Comparison of ENCODE assay signal across 16 cellular contexts in genomic region chr12:25797949-25798348, GRCh38.
DNase-seq lines count a peak whose midpoint lies in the region; ATAC-seq and TF ChIP-seq lines count a peak whose summit lies in the region.
"Had no signal": no experiment of that assay in that cellular context is flagged by ENCODE, and none has a peak within 500 bp of the region (broad histone marks: within the 10 kb centered on the region; RNA-seq: fewer than 3 reads in every experiment).

No MANE protein-coding gene starts in this region.

- no peaks in the 10 kb centered on the region for H3K27me3 ChIP-seq in heart right ventricle
- H3K27me3 ChIP-seq in right cardiac atrium (ENCODE audit: control insufficient read depth, insufficient read depth), result no peaks in the 10 kb centered on the region
- H3K27me3 ChIP-seq: BLaER1 had no signal

- no peaks in the 10 kb centered on the region for H3K36me3 ChIP-seq in heart right ventricle
- H3K36me3 ChIP-seq: BLaER1 had no signal

- H3K27ac ChIP-seq in heart right ventricle (no peak overlapping the region), right cardiac atrium (ENCODE audit: low read length) (no peak overlapping the region)
- H3K27ac ChIP-seq: BLaER1 had no signal

- intact Hi-C loops in left ventricle myocardium superior (cut with micrococcal nuclease) (no loop called here), heart right ventricle (cut with DNase I) (loop anchor here in 1 of 10 donors (5.0 kb wide), 1 partner anchor 229 kb away; no protein-coding TSS in a partner anchor), right cardiac atrium (cut with DNase I) (loop anchor here in 1 of 4 donors (5.0 to 10.0 kb wide), 2 partner anchors 213 to 229 kb away; no protein-coding TSS in a partner anchor)

- WGBS in heart right ventricle, 2 donors, result 45 to 64% methylated on average over 4 of the region's 4 CpGs
- 69% methylated on average over 4 of the region's 4 CpGs for WGBS in right cardiac atrium

- H3K9me3 ChIP-seq in heart right ventricle (no peaks in the 10 kb centered on the region), right cardiac atrium (ENCODE audit: control insufficient read depth, low read length) (no peaks in the 10 kb centered on the region)
- H3K9me3 ChIP-seq: BLaER1 had no signal

- H3K4me1 ChIP-seq in heart right ventricle, result peaks cover 0 to 4% (median 0%) of the 10 kb centered on the region in 9 donors
- no peaks in the 10 kb centered on the region for H3K4me1 ChIP-seq in right cardiac atrium (ENCODE audit: control insufficient read depth, insufficient read depth, low read length)
- H3K4me1 ChIP-seq: BLaER1 had no signal

- peak; percentile 21 for DNase-seq in NCI-H510A treated with DMSO at 0.1 percent for 48 hours (lab: John Stamatoyannopoulos, UW)
- no peak for DNase-seq in NCI-H510A (lab: John Stamatoyannopoulos, UW)
- DNase-seq in left ventricle myocardium superior, result no peak
- no peak for DNase-seq in heart right ventricle
- DNase-seq in right cardiac atrium, result peak in 2 of 3 donors; percentile 19 to 51
- no peak for DNase-seq in activated CD4-positive, alpha-beta T cell treated with anti-CD3 and anti-CD28 coated beads for 4 hours
- no peak for DNase-seq in HT-29 (ENCODE audit: low spot score)
- DNase-seq in stimulated activated CD4-positive, alpha-beta T cell treated with anti-CD3 and anti-CD28 coated beads, Interleukin-4, amount 100 ng/mL, for 1 hour, result no peak
- DNase-seq: 8988T; CD4-positive, alpha-beta memory T cell; DMS153; DND-41; EL; H9 had no signal

- no peak for TF ChIP-seq CTCF in heart right ventricle (IDR thresholded peaks at IDR 0.05)

- H3K4me3 ChIP-seq in heart right ventricle (no peak overlapping the region), right cardiac atrium (ENCODE audit: low read length) (no peak overlapping the region)
- H3K4me3 ChIP-seq: BLaER1, GM12878 had no signal

- ATAC-seq in left ventricle myocardium superior (peak; percentile 90), heart right ventricle (no peak), right cardiac atrium (peak; percentile 80 to 85)
- ATAC-seq: GM12878 had no signal

Comparison
In these comparisons a context has a peak if more than half of its experiments do, and no peak if none do; other contexts are left out.
1. DNase-seq: peak in NCI-H510A treated with DMSO at 0.1 percent for 48 hours (single experiment) and right cardiac atrium (2 of 3); none in NCI-H510A (single experiment), left ventricle myocardium superior (single experiment), heart right ventricle (0 of 2), activated CD4-positive, alpha-beta T cell treated with anti-CD3 and anti-CD28 coated beads for 4 hours (0 of 2), HT-29 (single experiment) and stimulated activated CD4-positive, alpha-beta T cell treated with anti-CD3 and anti-CD28 coated beads, Interleukin-4, amount 100 ng/mL, for 1 hour (single experiment).
2. ATAC-seq: peak in left ventricle myocardium superior (single experiment) and right cardiac atrium (2 of 2); none in heart right ventricle (0 of 8).